10 cellular contexts compared by ENCODE assay signal in the genomic region with DNA sequence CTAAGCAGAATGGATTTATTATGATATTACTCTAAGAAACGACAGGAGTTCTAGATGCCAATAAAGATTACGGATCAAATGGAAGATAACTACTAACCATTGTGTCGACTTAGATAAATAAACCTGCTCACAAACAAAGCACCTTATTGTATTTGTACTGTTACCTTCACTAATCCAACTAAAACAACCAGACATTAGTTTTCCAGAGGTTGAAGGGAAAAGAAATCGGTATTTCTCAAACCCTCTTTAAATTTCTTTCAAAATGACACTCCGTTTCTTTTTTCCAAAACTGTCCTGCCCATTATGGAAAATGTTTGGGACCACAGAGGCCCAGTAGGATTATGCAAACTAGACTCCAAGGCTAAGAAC. TPM values are rescaled to one million over a fixed set of nuclear protein-coding genes. Genes with fewer than 3 reads are reported as not detected.
A peak's percentile ranks its signal among the peaks of the same experiment; 100 is the strongest.
DNase-seq lines count a peak whose midpoint lies in the region; ATAC-seq and TF ChIP-seq lines count a peak whose summit lies in the region.
"Had no signal": no experiment of that assay in that cellular context is flagged by ENCODE, and none has a peak within 500 bp of the region (broad histone marks: within the 10 kb centered on the region; RNA-seq: fewer than 3 reads in every experiment).

No MANE protein-coding gene starts in this region.

- H2AFZ ChIP-seq in hepatocyte: peak overlapping the region; percentile 70

- TF ChIP-seq CTCF in activated B cell treated with CpG ODN at 0.5 μM for 24 hours (IDR thresholded peaks at IDR 0.05) (no peak), hepatocyte (IDR thresholded peaks at IDR 0.05; ENCODE audit: poor library complexity) (no peak), spleen (IDR thresholded peaks at IDR 0.05 in 8 of 11, conservative IDR thresholded peaks at IDR 0.05 in 3 of 11) (no peak), testis (IDR thresholded peaks at IDR 0.05) (no peak)

- H3K27ac ChIP-seq in hepatocyte (peak overlapping the region; percentile 54), spleen (peak overlapping the region in 2 of 8 donors; percentile 86 to 88), testis (no peak overlapping the region)

- no peaks in the 10 kb centered on the region for H3K9me3 ChIP-seq in hepatocyte (ENCODE audit: low read depth)
- H3K9me3 ChIP-seq in spleen: no peaks in the 10 kb centered on the region
- no peaks in the 10 kb centered on the region for H3K9me3 ChIP-seq in testis

- TF ChIP-seq POLR2A in spleen (IDR thresholded peaks at IDR 0.05) (no peak), testis (IDR thresholded peaks at IDR 0.05) (no peak)

- H4K20me1 ChIP-seq in hepatocyte (ENCODE audit: insufficient read depth, poor library complexity, severe bottlenecking): no peaks in the 10 kb centered on the region

- POLR2A ChIA-PET in activated B cell treated with CpG ODN at 0.5 μM for 24 hours (lab: Charles Lee): interaction anchor here (0.7 kb wide), 1 partner anchor 952 kb away, joined by 3 read pairs; no protein-coding TSS in a partner anchor

- H3K4me2 ChIP-seq in hepatocyte: peak overlapping the region; percentile 96

- peaks cover 23% of the 10 kb centered on the region for H3K36me3 Mint-ChIP-seq in T-helper 1 cell treated with Interleukin-12 subunit alpha and Interleukin-12 subunit beta and Interleukin-4 antibody, amounts not matched to agents 30 μg/mL and 1 μg/mL, for 36 hours (ENCODE audit: low read depth)
- peaks cover 4% of the 10 kb centered on the region for H3K36me3 Mint-ChIP-seq in activated B cell treated with CpG ODN at 0.5 μM for 24 hours (ENCODE audit: low read depth)

- peaks cover 50% of the 10 kb centered on the region for H3K4me1 Mint-ChIP-seq in T-helper 1 cell treated with Interleukin-12 subunit alpha and Interleukin-12 subunit beta and Interleukin-4 antibody, amounts not matched to agents 30 μg/mL and 1 μg/mL, for 36 hours (ENCODE audit: low read depth)
- peaks cover 31% of the 10 kb centered on the region for H3K4me1 Mint-ChIP-seq in activated B cell treated with CpG ODN at 0.5 μM for 24 hours

- no peak for ATAC-seq in activated B cell treated with CpG ODN at 0.5 μM for 24 hours (ENCODE audit: low read depth)
- no peak for ATAC-seq in GM19455 (IDR thresholded peaks at IDR 0.05; ENCODE audit: unreplicated experiment)
- ATAC-seq in HG02763 (IDR thresholded peaks at IDR 0.05; ENCODE audit: unreplicated experiment): no peak

- peaks cover 71% of the 10 kb centered on the region for H3K79me2 ChIP-seq in hepatocyte

- no peak for DNase-seq in T-helper 1 cell
- DNase-seq in activated B cell treated with CpG ODN at 0.5 μM for 24 hours: no peak
- no peak for DNase-seq in hepatocyte (ENCODE audit: low spot score)
- DNase-seq in spleen: no peak
- DNase-seq in testis: no peak
- DNase-seq: mammary epithelial cell had no signal

- H3K4me3 Mint-ChIP-seq in T-helper 1 cell treated with Interleukin-12 subunit alpha and Interleukin-12 subunit beta and Interleukin-4 antibody, amounts not matched to agents 30 μg/mL and 1 μg/mL, for 36 hours: peak overlapping the region; percentile 89
- H3K4me3 Mint-ChIP-seq in activated B cell treated with CpG ODN at 0.5 μM for 24 hours: peak overlapping the region; percentile 77

- H3K27me3 Mint-ChIP-seq in T-helper 1 cell treated with Interleukin-12 subunit alpha and Interleukin-12 subunit beta and Interleukin-4 antibody, amounts not matched to agents 30 μg/mL and 1 μg/mL, for 36 hours (ENCODE audit: low read depth): no peaks in the 10 kb centered on the region
- H3K27me3 Mint-ChIP-seq in activated B cell treated with CpG ODN at 0.5 μM for 24 hours: peaks cover 17% of the 10 kb centered on the region

- no peaks in the 10 kb centered on the region for H3K9me2 ChIP-seq in hepatocyte (replicated peaks; ENCODE audit: insufficient read depth)

- no peaks in the 10 kb centered on the region for H3K9me3 Mint-ChIP-seq in T-helper 1 cell treated with Interleukin-12 subunit alpha and Interleukin-12 subunit beta and Interleukin-4 antibody, amounts not matched to agents 30 μg/mL and 1 μg/mL, for 36 hours
- H3K9me3 Mint-ChIP-seq in activated B cell treated with CpG ODN at 0.5 μM for 24 hours: no peaks in the 10 kb centered on the region
- H3K9me3 Mint-ChIP-seq: dendritic cell treated with granulocyte-macrophage colony-stimulating factor and Interleukin-4, amounts not matched to agents 40 ng/mL and 50 ng/mL, for 4 days had no signal

- 24% methylated on average over 5 of the region's 5 CpGs for WGBS in hepatocyte (ENCODE audit: low lambda C conversion rate, missing lambda C conversion rate)
- WGBS in spleen, 5 donors: 62 to 74% (median 69%) methylated on average over 5 of the region's 5 CpGs
- 54 to 58% methylated on average over 5 of the region's 5 CpGs for whole genome bisulfite sequencing in testis, 2 donors

- CTCF ChIA-PET in activated B cell treated with CpG ODN at 0.5 μM for 24 hours (lab: Charles Lee): no interaction called here

- no peaks in the 10 kb centered on the region for H3K27me3 ChIP-seq in hepatocyte
- H3K27me3 ChIP-seq in spleen (replicated peaks in 1 of 7): peaks cover 0 to 15% (median 0%) of the 10 kb centered on the region in 7 donors
- no peaks in the 10 kb centered on the region for H3K27me3 ChIP-seq in testis

- peaks cover 7% of the 10 kb centered on the region for H3K4me1 ChIP-seq in hepatocyte (ENCODE audit: insufficient read depth)
- peaks cover 9 to 67% (median 28%) of the 10 kb centered on the region in 6 donors for H3K4me1 ChIP-seq in spleen
- H3K4me1 ChIP-seq in testis: no peaks in the 10 kb centered on the region

- H3K27ac Mint-ChIP-seq in T-helper 1 cell treated with Interleukin-12 subunit alpha and Interleukin-12 subunit beta and Interleukin-4 antibody, amounts not matched to agents 30 μg/mL and 1 μg/mL, for 36 hours: peak overlapping the region; percentile 72
- no peak overlapping the region for H3K27ac Mint-ChIP-seq in activated B cell treated with CpG ODN at 0.5 μM for 24 hours
- H3K27ac Mint-ChIP-seq: dendritic cell treated with granulocyte-macrophage colony-stimulating factor and Interleukin-4, amounts not matched to agents 40 ng/mL and 50 ng/mL, for 4 days had no signal

- H3K4me3 ChIP-seq in hepatocyte (peak overlapping the region; percentile 86), spleen (peak overlapping the region in 5 of 8 donors; percentile 11 to 92 (median 89)), testis (no peak overlapping the region)

- H3K36me3 ChIP-seq in hepatocyte (replicated peaks; ENCODE audit: insufficient read depth, low read depth) (no peaks in the 10 kb centered on the region), spleen (no peaks in the 10 kb centered on the region), testis (ENCODE audit: low read depth, missing control alignments) (no peaks in the 10 kb centered on the region)

- intact Hi-C loops in activated B cell treated with CpG ODN at 0.5 μM for 24 hours (cut with micrococcal nuclease) (no loop called here), spleen (cut with DNase I; ENCODE audit: low total_unique reads) (no loop called here), testis (cut with DNase I; ENCODE audit: low total_unique reads) (no loop called here)

RNA-seq across cellular contexts. Expression of a gene that starts 2.8 kb away (rescaled TPM):
- total RNA-seq in activated B cell treated with CpG ODN at 0.5 μM for 24 hours: 1.4 and 1.5 TPM in 2 replicates
- 38.3 and 39.2 TPM in 2 replicates for total RNA-seq in hepatocyte
- polyA plus RNA-seq in hepatocyte: 13.6 and 13.7 TPM in 2 replicates
- total RNA-seq in spleen: 10 to 100 TPM in 6 of 7 donors, 1 to 10 TPM in 1; 9.3 to 15.2 (median 12.4) TPM
- 1 to 10 TPM; 2.8 to 4.8 (median 3.4) TPM for polyA plus RNA-seq in spleen
- 10 to 100 TPM in 1 of 2 donors, 1 to 10 TPM in 1; 7.6 to 11.0 TPM for total RNA-seq in testis
- polyA plus RNA-seq in testis (ENCODE audit: insufficient read depth, low read depth, low replicate concordance): 5.2 TPM

Comparison
In these comparisons a context has a peak if more than half of its experiments do, and no peak if none do; other contexts are left out.
1. H3K4me3 ChIP-seq: peak in hepatocyte (single experiment) and spleen (5 of 8); none in testis (0 of 2).